Comparison of ENCODE assay signal across 15 cellular contexts in genomic region chr16:49340466-49340865, GRCh38. TPM values are rescaled to one million over a fixed set of nuclear protein-coding genes. Genes with fewer than 3 reads are reported as not detected.
DNase-seq lines count a peak whose midpoint lies in the region; ATAC-seq and TF ChIP-seq lines count a peak whose summit lies in the region.
"Had no signal": no experiment of that assay in that cellular context is flagged by ENCODE, and none has a peak within 500 bp of the region (broad histone marks: within the 10 kb centered on the region; RNA-seq: fewer than 3 reads in every experiment).

No MANE protein-coding gene starts in this region.

- H4K20me1 ChIP-seq in osteoblast (ENCODE audit: insufficient read depth, low read length): no peaks in the 10 kb centered on the region

- ATAC-seq in left cardiac atrium: no peak
- ATAC-seq in HG02678 (IDR thresholded peaks at IDR 0.05; ENCODE audit: unreplicated experiment): no peak
- ATAC-seq in GM21825 (IDR thresholded peaks at IDR 0.05; ENCODE audit: unreplicated experiment): no peak

- no peaks in the 10 kb centered on the region for H3K79me2 ChIP-seq in osteoblast (ENCODE audit: insufficient read depth, low read length)

- DNase-seq in cardiac septum (ENCODE audit: low spot score): peak; percentile 46
- no peak for DNase-seq in left cardiac atrium
- DNase-seq in ecto neural progenitor cell (ENCODE audit: low spot score): peak; percentile 13
- DNase-seq in osteoblast (ENCODE audit: insufficient read length, low spot score, missing footprints): peak; percentile 70
- peak; percentile 7 for DNase-seq in ureter (ENCODE audit: low spot score)
- DNase-seq in NCI-H2171 treated with DMSO at 0.1 percent for 48 hours (lab: John Stamatoyannopoulos, UW): no peak
- DNase-seq: ACHN; CD4-positive, CD25-positive, alpha-beta regulatory T cell; DMS53; GOT3; H9 had no signal

- no peak overlapping the region for H3K27ac ChIP-seq in osteoblast (ENCODE audit: low read depth, low read length)
- H3K27ac ChIP-seq: BLaER1 treated with 17β-estradiol and CSF1 and Interleukin-3, amounts not matched to agents 10 nM and 100 nM had no signal

- intact Hi-C loops in cardiac septum (cut with DNase I) (no loop called here), left cardiac atrium (cut with DNase I) (no loop called here)

- H3K4me2 ChIP-seq in osteoblast (ENCODE audit: insufficient read depth, low read length): no peak overlapping the region
- H3K4me2 ChIP-seq: BLaER1 treated with 17β-estradiol and CSF1 and Interleukin-3, amounts not matched to agents 10 nM and 100 nM had no signal

- H3K27me3 ChIP-seq in osteoblast (ENCODE audit: insufficient read depth, low read length): no peaks in the 10 kb centered on the region
- H3K27me3 ChIP-seq: BLaER1 treated with 17β-estradiol and CSF1 and Interleukin-3, amounts not matched to agents 10 nM and 100 nM had no signal

- no peaks in the 10 kb centered on the region for H3K4me1 ChIP-seq in osteoblast (ENCODE audit: insufficient read depth, low read length)

- H3K9me3 ChIP-seq in osteoblast (ENCODE audit: low read depth, low read length): no peaks in the 10 kb centered on the region
- H3K9me3 ChIP-seq: BLaER1 treated with 17β-estradiol and CSF1 and Interleukin-3, amounts not matched to agents 10 nM and 100 nM had no signal

- no peak overlapping the region for H3K4me3 ChIP-seq in osteoblast (ENCODE audit: insufficient read depth, low read length)
- H3K4me3 ChIP-seq: BLaER1 treated with 17β-estradiol and CSF1 and Interleukin-3, amounts not matched to agents 10 nM and 100 nM had no signal

- TF ChIP-seq CTCF in osteoblast (IDR thresholded peaks at IDR 0.05; ENCODE audit: extremely low read depth, low read depth, low read length): no peak

- H2AFZ ChIP-seq in osteoblast (ENCODE audit: low read length): no peak overlapping the region

- H3K36me3 ChIP-seq in osteoblast (ENCODE audit: insufficient read depth, low read length): no peaks in the 10 kb centered on the region
- H3K36me3 ChIP-seq: BLaER1 treated with 17β-estradiol and CSF1 and Interleukin-3, amounts not matched to agents 10 nM and 100 nM had no signal

RNA-seq across cellular contexts. Expression of gene C16orf78, which starts 33.1 kb away (rescaled TPM):
- total RNA-seq in cardiac septum: not detected
- total RNA-seq in left cardiac atrium: not detected
- not detected in 2 replicates for total RNA-seq in osteoblast
- not detected for total RNA-seq in ureter
- total RNA-seq: A172; CD4-positive, CD25-positive, alpha-beta regulatory T cell; H9 had no signal

RNA-seq across cellular contexts. Expression of gene CBLN1, which starts 58.8 kb away (rescaled TPM):
- total RNA-seq in cardiac septum: 1.5 TPM
- 1 to 10 TPM in 1 of 2 donors, under 1 TPM in 1; 0.89 to 1.9 TPM for total RNA-seq in left cardiac atrium
- not detected in 2 replicates for total RNA-seq in osteoblast
- total RNA-seq in ureter: 0.26 TPM
- total RNA-seq: A172; CD4-positive, CD25-positive, alpha-beta regulatory T cell had no signal

Comparison
In these comparisons a context has a peak if more than half of its experiments do, and no peak if none do; other contexts are left out.
1. DNase-seq: peak in cardiac septum (single experiment), ecto neural progenitor cell (single experiment), osteoblast (single experiment) and ureter (single experiment); none in left cardiac atrium (single experiment) and NCI-H2171 treated with DMSO at 0.1 percent for 48 hours (single experiment).